22 cellular contexts compared by ENCODE assay signal in genomic region chr12:20577054-20577453, GRCh38.
A peak's percentile ranks its signal among the peaks of the same experiment; 100 is the strongest.
DNase-seq lines count a peak whose midpoint lies in the region; ATAC-seq and FAIRE-seq lines count a peak whose summit lies in the region.
"Had no signal": no experiment of that assay in that cellular context is flagged by ENCODE, and none has a peak within 500 bp of the region (broad histone marks: within the 10 kb centered on the region; RNA-seq: fewer than 3 reads in every experiment).

No MANE protein-coding gene starts in this region.

- no peak for FAIRE-seq in frontal cortex (lab: Jason Lieb, UNC)
- FAIRE-seq: A204.1, G401.6, GM12878, GM19239 had no signal

- H3K4me1 ChIP-seq in rectal smooth muscle tissue (ENCODE audit: control insufficient read depth, insufficient read depth, low read length): peaks cover 13% of the 10 kb centered on the region
- H3K4me1 ChIP-seq: BLaER1, Caco-2 had no signal

- H3K27me3 ChIP-seq in rectal smooth muscle tissue (ENCODE audit: control insufficient read depth, insufficient read depth, low read length): no peaks in the 10 kb centered on the region
- H3K27me3 ChIP-seq: BLaER1 had no signal

- H3K27ac ChIP-seq in rectal smooth muscle tissue (ENCODE audit: low read depth, low read length): peak overlapping the region; percentile 62
- H3K27ac ChIP-seq: 22Rv1, BLaER1, C4-2B, GM23248 had no signal

- intact Hi-C loops in Right ventricle myocardium inferior (cut with DNase I): no loop called here
- intact Hi-C loops in left cardiac atrium (cut with DNase I): no loop called here
- intact Hi-C loops in left ventricle myocardium superior (cut with micrococcal nuclease): no loop called here
- intact Hi-C loops in cardiac septum (cut with DNase I): no loop called here

- no peak overlapping the region for H3K4me3 ChIP-seq in rectal smooth muscle tissue (ENCODE audit: low read length)
- H3K4me3 ChIP-seq: BLaER1, GM12878, GM23248 had no signal

- DNase-seq in Right ventricle myocardium inferior (ENCODE audit: missing footprints) (no peak), left cardiac atrium (no peak), left ventricle myocardium superior (no peak), cardiac septum (ENCODE audit: low spot score) (no peak), frontal cortex (ENCODE audit: low spot score in 2 of 2) (no peak), GM03348 (ENCODE audit: low spot score) (no peak)
- DNase-seq: Caco-2; CD4-positive, CD25-positive, alpha-beta regulatory T cell; CD8-positive, alpha-beta T cell; DMS153; DND-41; GM23248; H9 had no signal

- no peak overlapping the region for H3K9ac ChIP-seq in rectal smooth muscle tissue (ENCODE audit: low read length)
- H3K9ac ChIP-seq: BLaER1, GM23248 had no signal

- no peaks in the 10 kb centered on the region for H3K36me3 ChIP-seq in rectal smooth muscle tissue (ENCODE audit: control insufficient read depth, insufficient read depth, low read length)
- H3K36me3 ChIP-seq: BLaER1 had no signal

- ATAC-seq in Right ventricle myocardium inferior: peak; percentile 46
- no peak for ATAC-seq in left cardiac atrium
- peak; percentile 56 for ATAC-seq in left ventricle myocardium superior
- ATAC-seq: CD8-positive, alpha-beta T cell; GM12878; HCT116 had no signal

Comparison
In these comparisons a context has a peak if more than half of its experiments do, and no peak if none do; other contexts are left out.
1. ATAC-seq: peak in Right ventricle myocardium inferior (single experiment) and left ventricle myocardium superior (single experiment); none in left cardiac atrium (0 of 2).